8 cellular contexts compared by ENCODE assay signal in genomic region chr1:241485554-241485992, GRCh38. TPM values are rescaled to one million over a fixed set of nuclear protein-coding genes. Genes with fewer than 3 reads are reported as not detected.
A peak's percentile ranks its signal among the peaks of the same experiment; 100 is the strongest.
DNase-seq lines count a peak whose midpoint lies in the region; ATAC-seq and TF ChIP-seq lines count a peak whose summit lies in the region.

No MANE protein-coding gene starts in this region.

- H3K4me1 ChIP-seq in A673 (ENCODE audit: insufficient read depth, low read length, poor library complexity, severe bottlenecking) (peaks cover 7% of the 10 kb centered on the region), mammary epithelial cell (ENCODE audit: insufficient read depth, low read length) (peaks cover 22% of the 10 kb centered on the region), left lung (no peaks in the 10 kb centered on the region)

- H4K20me1 ChIP-seq in mammary epithelial cell (ENCODE audit: insufficient read depth, low read length) = no peaks in the 10 kb centered on the region

- H3K9me3 Mint-ChIP-seq in type B pancreatic cell = no peaks in the 10 kb centered on the region

- H2AFZ ChIP-seq in mammary epithelial cell (ENCODE audit: low read depth, low read length) = no peak overlapping the region

- no peak overlapping the region for H3K27ac Mint-ChIP-seq in type B pancreatic cell

- no peaks in the 10 kb centered on the region for H3K27me3 Mint-ChIP-seq in type B pancreatic cell

- no peaks in the 10 kb centered on the region for H3K4me1 Mint-ChIP-seq in type B pancreatic cell (ENCODE audit: unreplicated experiment)

- H3K9ac ChIP-seq in mammary epithelial cell (ENCODE audit: insufficient read depth, low read length) = no peak overlapping the region

- dilution Hi-C loops in mammary epithelial cell (cut with HindIII; ENCODE audit: low sequenced_read_pairs) = no loop called here

- peak; percentile 45; the same call in 1 of the 2 replicates for TF ChIP-seq CTCF in A673 (conservative IDR thresholded peaks at IDR 0.05; ENCODE audit: low read depth, low read length)
- TF ChIP-seq CTCF in mammary epithelial cell (conservative IDR thresholded peaks at IDR 0.05 in 1 of 2, IDR thresholded peaks at IDR 0.05 in 1 of 2; ENCODE audit: extremely low read depth in 1 of 2, insufficient read depth in 1 of 2, low read depth in 1 of 2, low read length in 2 of 2) = peak; percentile 46 to 49
- peak; percentile 65 for TF ChIP-seq CTCF in type B pancreatic cell (conservative IDR thresholded peaks at IDR 0.05)
- TF ChIP-seq CTCF in left lung (IDR thresholded peaks at IDR 0.05) = peak in 1 of 2 donors; percentile 7

- H3K36me3 ChIP-seq in A673 (ENCODE audit: insufficient read depth, low read length, poor library complexity, severe bottlenecking) (no peaks in the 10 kb centered on the region), mammary epithelial cell (ENCODE audit: insufficient read depth, low read length) (no peaks in the 10 kb centered on the region), left lung (no peaks in the 10 kb centered on the region)

- ATAC-seq in GM18499 (IDR thresholded peaks at IDR 0.05; ENCODE audit: insufficient read depth, unreplicated experiment) = peak; percentile 36
- ATAC-seq in HG02678 (IDR thresholded peaks at IDR 0.05; ENCODE audit: unreplicated experiment) = peak; percentile 41
- no peak for ATAC-seq in left lung

- H3K36me3 Mint-ChIP-seq in type B pancreatic cell = no peaks in the 10 kb centered on the region

- no TSS peak for BruUV-seq in A673 (replicated peaks; lab: Mats Ljungman, UMichigan)
- BruUV-seq in mammary epithelial cell (replicated peaks; lab: Mats Ljungman, UMichigan) = no TSS peak

- H3K9me3 ChIP-seq in A673 (ENCODE audit: low read depth, low read length, poor library complexity, severe bottlenecking) (no peaks in the 10 kb centered on the region), mammary epithelial cell (replicated peaks; ENCODE audit: insufficient read depth, low read length) (no peaks in the 10 kb centered on the region), left lung (no peaks in the 10 kb centered on the region)

- H3K27me3 ChIP-seq in A673 (replicated peaks; ENCODE audit: insufficient read depth, low read depth, low read length, poor library complexity) = no peaks in the 10 kb centered on the region
- no peaks in the 10 kb centered on the region for H3K27me3 ChIP-seq in mammary epithelial cell (ENCODE audit: insufficient read depth, low read length)
- H3K27me3 ChIP-seq in left lung = no peaks in the 10 kb centered on the region

- intact Hi-C loops in A673 (cut with micrococcal nuclease; ENCODE audit: unreplicated experiment) (loop anchor here (5.0 to 10.0 kb wide), 4 partner anchors 171 to 753 kb away; no protein-coding TSS in a partner anchor), mammary epithelial cell (cut with micrococcal nuclease) (loop anchor here (5.0 kb wide), 1 partner anchor 753 kb away; no protein-coding TSS in a partner anchor), left lung (cut with DNase I) (no loop called here)

- no peak overlapping the region for H3K4me2 ChIP-seq in mammary epithelial cell (ENCODE audit: insufficient read depth, low read depth, low read length)

- H3K4me3 Mint-ChIP-seq in type B pancreatic cell = no peak overlapping the region

- WGBS in mammary epithelial cell (ENCODE audit: low coverage, missing lambda C conversion rate) = 74% methylated on average over 4 of the region's 4 CpGs

- H3K27ac ChIP-seq in A673 (ENCODE audit: low read depth, low read length, poor library complexity, severe bottlenecking) (no peak overlapping the region), mammary epithelial cell (ENCODE audit: insufficient read depth, low read depth, low read length) (no peak overlapping the region), left lung (no peak overlapping the region)

- CTCF ChIA-PET in A673 (lab: Charles Lee) (interaction anchor here (0.6 to 1.1 kb wide), 2 partner anchors 519 to 598 kb away, joined by 3 read pairs; no protein-coding TSS in a partner anchor), mammary epithelial cell (lab: Charles Lee; ENCODE audit: low non-redundant PET) (interaction anchor here (0.6 to 1.0 kb wide), 3 partner anchors 470 to 753 kb away, joined by 3 to 4 read pairs (median 3); no protein-coding TSS in a partner anchor)

- in situ Hi-C loops in mammary epithelial cell (cut with MboI; ENCODE audit: low sequenced_read_pairs in 2 of 2) = loop anchor here (25.0 kb wide), 1 partner anchor 748 kb away; no protein-coding TSS in a partner anchor

- POLR2A ChIA-PET in A673 (lab: Charles Lee; ENCODE audit: low non-redundant PET) = no interaction called here

- DNase-seq in A673 (ENCODE audit: low spot score) = peak; percentile 24
- DNase-seq in NCI-H146 (lab: John Stamatoyannopoulos, UW) = peak; percentile 71
- peak; percentile 2 for DNase-seq in mammary epithelial cell
- no peak for DNase-seq in type B pancreatic cell (ENCODE audit: extremely low spot score, unreplicated experiment)
- no peak for DNase-seq in left lung
- no peak for DNase-seq in inferior parietal cortex (ENCODE audit: extremely low spot score)

- H3K4me3 ChIP-seq in A673 (ENCODE audit: low read depth, low read length, poor library complexity, severe bottlenecking) = no peak overlapping the region
- no peak overlapping the region for H3K4me3 ChIP-seq in mammary epithelial cell (replicated peaks in 1 of 3; ENCODE audit: insufficient read depth in 1 of 3, low read depth in 2 of 3, low read length in 3 of 3)
- H3K4me3 ChIP-seq in left lung = no peak overlapping the region

- H3K79me2 ChIP-seq in mammary epithelial cell (ENCODE audit: insufficient read depth, low read length) = no peaks in the 10 kb centered on the region

RNA-seq across cellular contexts. Expression of gene FH, which starts 34.0 kb away (rescaled TPM):
- total RNA-seq in A673 (2021) = 73.6 and 75.4 TPM in 2 replicates
- 10 to 100 TPM; 89.9 to 95.8 TPM for total RNA-seq in mammary epithelial cell
- polyA plus RNA-seq in mammary epithelial cell = 98.6 TPM
- 35.5 TPM for polyA minus RNA-seq in mammary epithelial cell
- 79.9 and 84.0 TPM in 2 replicates for total RNA-seq in type B pancreatic cell (ENCODE audit: low replicate concordance)
- total RNA-seq in left lung = 10 to 100 TPM; 49.8 to 60.1 TPM

RNA-seq across cellular contexts. Expression of gene KMO, which starts 46.6 kb away (rescaled TPM):
- total RNA-seq in A673 (2021) (11.8 and 12.7 TPM in 2 replicates), mammary epithelial cell (10 to 100 TPM in 1 of 2 donors, 1 to 10 TPM in 1; 3.6 to 15.3 TPM), type B pancreatic cell (ENCODE audit: low replicate concordance) (0.17 and 1.1 TPM in 2 replicates), left lung (10 to 100 TPM in 1 of 2 donors, 1 to 10 TPM in 1; 5.9 to 10.7 TPM)
- polyA plus RNA-seq in mammary epithelial cell = 3.1 TPM
- polyA minus RNA-seq in mammary epithelial cell = not detected

Comparison
In these comparisons a context has a peak if more than half of its experiments do, and no peak if none do; other contexts are left out.
1. DNase-seq: peak in A673 (single experiment), NCI-H146 (single experiment) and mammary epithelial cell (single experiment); none in type B pancreatic cell (single experiment), left lung (0 of 2) and inferior parietal cortex (single experiment).
2. intact Hi-C loops: an anchor here in A673 (5.0 to 10.0 kb wide) and mammary epithelial cell (5.0 kb wide); none called in left lung.